ENCODE assay signal across 8 cellular contexts in genomic region chr2:222656544-222657446, GRCh38. TPM values are rescaled to one million over a fixed set of nuclear protein-coding genes. Genes with fewer than 3 reads are reported as not detected.
DNase-seq lines count a peak whose midpoint lies in the region; ATAC-seq, FAIRE-seq and TF ChIP-seq lines count a peak whose summit lies in the region.

No MANE protein-coding gene starts in this region.

- peaks cover 35% of the 10 kb centered on the region for H3K4me1 ChIP-seq in mononuclear cell (ENCODE audit: insufficient read depth, low read length)

- no peaks in the 10 kb centered on the region for H3K9me3 Mint-ChIP-seq in chondrocyte (ENCODE audit: low read depth)

- no peaks in the 10 kb centered on the region for H3K9me3 ChIP-seq in mononuclear cell (ENCODE audit: low read depth, low read length)

- no peak for TF ChIP-seq CTCF in chondrocyte (IDR thresholded peaks at IDR 0.05)

- no peaks in the 10 kb centered on the region for H3K36me3 Mint-ChIP-seq in chondrocyte (ENCODE audit: low read depth)

- DNase-seq in M059J (ENCODE audit: low read depth) (peak; percentile 3), chondrocyte (ENCODE audit: low spot score) (no peak), HTR-8/SVneo (ENCODE audit: insufficient read length, low spot score) (no peak), HUDEP-2 (lab: John Stamatoyannopoulos, UW; ENCODE audit: unreplicated experiment in 76 of 76) (no peak)
- no peak for DNase-seq in activated CD4-positive, alpha-beta T cell treated with anti-CD3 and anti-CD28 coated beads, Interleukin-2, amount 50 U/mL, for 48 hours

- H3K4me3 ChIP-seq in GM08714 (ENCODE audit: low read length) (peak overlapping the region; percentile 85), mononuclear cell (ENCODE audit: low read length) (peak overlapping the region; percentile 59)

- peak overlapping the region; percentile 99 for H3K4me3 Mint-ChIP-seq in chondrocyte (ENCODE audit: unreplicated experiment)

- peak; percentile 21 for ATAC-seq in GM21825 (IDR thresholded peaks at IDR 0.05; ENCODE audit: unreplicated experiment)

- peaks cover 28% of the 10 kb centered on the region for H3K4me1 Mint-ChIP-seq in chondrocyte (ENCODE audit: low read depth)

- H3K27me3 Mint-ChIP-seq in chondrocyte (ENCODE audit: low read depth): no peaks in the 10 kb centered on the region

- no peaks in the 10 kb centered on the region for H3K27me3 ChIP-seq in mononuclear cell (ENCODE audit: insufficient read depth, low read length)

- peak overlapping the region; percentile 99 for H3K27ac Mint-ChIP-seq in chondrocyte (ENCODE audit: unreplicated experiment)

- no peak for FAIRE-seq in HTR-8/SVneo (lab: Jason Lieb, UNC)

RNA-seq across cellular contexts. Expression of gene FARSB, which starts 0.9 kb away (rescaled TPM):
- 27.4 and 32.3 TPM in 2 replicates for total RNA-seq in M059J (2014; rRNA removed; shearing (Covaris generic))
- total RNA-seq in chondrocyte (14.8 to 23.7 TPM (median 15.5 TPM) in 3 replicates), mononuclear cell (9.3 TPM)

RNA-seq across cellular contexts. Expression of gene MOGAT1, which starts 14.7 kb away (rescaled TPM):
- not detected in 2 replicates for total RNA-seq in M059J (2014; rRNA removed; shearing (Covaris generic))
- total RNA-seq in chondrocyte (not detected in 3 replicates), mononuclear cell (not detected)
